Comparison of ENCODE assay signal across 8 cellular contexts in the genomic region with DNA sequence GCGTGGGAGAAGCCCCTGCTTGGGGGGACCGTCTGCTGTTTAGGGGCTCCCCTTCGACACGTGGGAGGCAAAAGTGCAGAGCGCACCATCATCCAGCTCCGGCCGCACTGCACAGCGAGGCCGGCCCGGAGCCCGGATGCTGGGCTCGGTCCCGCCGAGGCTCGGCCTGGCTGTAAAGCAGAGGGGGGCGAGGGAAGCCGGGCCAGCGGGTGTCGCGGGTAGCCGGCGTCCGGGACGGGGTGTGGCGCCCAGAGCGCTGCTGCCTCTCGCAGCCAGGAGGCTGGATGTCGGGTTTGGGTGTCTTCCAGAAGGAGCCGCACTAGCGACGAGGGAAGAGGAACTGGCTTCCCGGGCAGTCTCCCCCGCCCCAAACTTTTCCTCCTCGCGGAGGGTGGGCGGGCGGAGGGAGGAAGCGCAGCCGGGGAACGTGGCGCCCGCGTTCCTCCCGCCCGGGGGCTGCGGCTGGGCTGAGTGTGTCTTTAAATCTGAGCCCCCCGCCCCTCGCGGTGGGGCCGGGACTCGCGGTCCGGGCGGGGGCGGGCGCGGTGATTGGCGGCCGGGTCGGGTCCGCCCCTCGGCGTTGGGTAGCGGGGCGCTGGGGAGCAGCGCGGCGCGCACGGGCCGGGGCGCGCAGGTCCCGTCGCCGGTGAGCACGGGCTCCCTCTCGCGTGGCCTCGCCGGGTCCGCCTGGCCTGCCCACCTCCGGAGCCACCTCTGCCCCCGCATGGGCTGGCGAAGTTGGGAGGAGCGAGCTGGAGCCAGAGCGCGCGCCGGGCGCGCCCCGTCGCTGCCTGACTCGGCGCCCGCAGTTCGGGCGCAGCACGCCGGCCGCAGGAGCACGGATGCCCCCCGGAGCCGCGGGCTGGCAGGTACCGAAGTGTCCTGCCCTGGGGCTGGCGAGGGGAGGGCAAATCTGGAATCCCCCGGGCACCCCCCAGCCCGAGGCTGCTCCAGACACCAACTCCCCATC. TPM values are rescaled to one million over a fixed set of nuclear protein-coding genes. Genes with fewer than 3 reads are reported as not detected.
DNase-seq lines count a peak whose midpoint lies in the region; ATAC-seq and TF ChIP-seq lines count a peak whose summit lies in the region.

A gene (plus strand): TSS at position 577 of the 970 bp plus-strand sequence. CDS start 47,185 bp downstream, outside the sequence.

- 1% methylated on average over 65 to 110 of the region's 110 CpGs for WGBS in lung, 2 donors

- peaks cover 2% of the 10 kb centered on the region for H3K36me3 Mint-ChIP-seq in activated CD4-positive, alpha-beta T cell treated with anti-CD3 and anti-CD28 coated beads for 36 hours (ENCODE audit: low read depth)
- H3K36me3 Mint-ChIP-seq in dendritic cell treated with granulocyte-macrophage colony-stimulating factor and Interleukin-4, amounts not matched to agents 40 ng/mL and 50 ng/mL, for 4 days (ENCODE audit: low read depth): no peaks in the 10 kb centered on the region

- H3K27ac Mint-ChIP-seq in activated CD4-positive, alpha-beta T cell treated with anti-CD3 and anti-CD28 coated beads for 36 hours: peak within 1 kb of the TSS; percentile 67
- peak within 1 kb of the TSS; percentile 62 for H3K27ac Mint-ChIP-seq in dendritic cell treated with granulocyte-macrophage colony-stimulating factor and Interleukin-4, amounts not matched to agents 40 ng/mL and 50 ng/mL, for 4 days

- intact Hi-C loops in activated CD4-positive, alpha-beta T cell treated with anti-CD3 and anti-CD28 coated beads for 36 hours (cut with DNase I, micrococcal nuclease): loop anchor here (5.0 kb wide), 3 partner anchors 76 to 339 kb away; a partner anchor contains a TSS
- intact Hi-C loops in dendritic cell treated with granulocyte-macrophage colony-stimulating factor and Interleukin-4, amounts not matched to agents 40 ng/mL and 50 ng/mL, for 4 days (cut with micrococcal nuclease): loop anchor here (5.0 kb wide), 1 partner anchor 49 kb away; no protein-coding TSS in a partner anchor

- TF ChIP-seq CTCF in GM10266 (IDR thresholded peaks at IDR 0.05; ENCODE audit: control insufficient read depth, insufficient read depth, low read depth, missing control alignments): no peak
- no peak for TF ChIP-seq CTCF in LNCaP clone FGC (IDR thresholded peaks at IDR 0.05; ENCODE audit: control insufficient read depth, extremely low read depth, insufficient read depth)
- no peak for TF ChIP-seq CTCF in lung (IDR thresholded peaks at IDR 0.05; ENCODE audit: control extremely low read depth, extremely low read depth)

- POLR2A ChIA-PET in activated CD4-positive, alpha-beta T cell treated with anti-CD3 and anti-CD28 coated beads for 36 hours (lab: Charles Lee): interaction anchor here (0.5 to 1.0 kb wide), 3 partner anchors 246 to 248 kb away, joined by 3 to 4 read pairs (median 3); no protein-coding TSS in a partner anchor

- H3K4me3 Mint-ChIP-seq in activated CD4-positive, alpha-beta T cell treated with anti-CD3 and anti-CD28 coated beads for 36 hours: peak within 1 kb of the TSS; percentile 70
- peak within 1 kb of the TSS; percentile 74 for H3K4me3 Mint-ChIP-seq in dendritic cell treated with granulocyte-macrophage colony-stimulating factor and Interleukin-4, amounts not matched to agents 40 ng/mL and 50 ng/mL, for 4 days

- peaks cover 7 to 18% of the 10 kb centered on the region in 2 donors for H3K4me1 ChIP-seq in lung (ENCODE audit: control insufficient read depth in 2 of 2, insufficient read depth in 2 of 2, low read length in 2 of 2)

- peaks cover 19% of the 10 kb centered on the region for H3K27me3 Mint-ChIP-seq in activated CD4-positive, alpha-beta T cell treated with anti-CD3 and anti-CD28 coated beads for 36 hours
- peaks cover 74% of the 10 kb centered on the region for H3K27me3 Mint-ChIP-seq in dendritic cell treated with granulocyte-macrophage colony-stimulating factor and Interleukin-4, amounts not matched to agents 40 ng/mL and 50 ng/mL, for 4 days

- H3K4me3 ChIP-seq in LNCaP clone FGC (ENCODE audit: low read depth, low read length) (peak within 1 kb of the TSS; percentile 41), lung (peak within 1 kb of the TSS; percentile 61)

- no peaks in the 10 kb centered on the region for H3K9me3 ChIP-seq in lung (ENCODE audit: control insufficient read depth in 2 of 2, insufficient read depth in 1 of 2, low read length in 1 of 2)

- peak; percentile 81 for DNase-seq in GM10266 (ENCODE audit: extremely low spot score)
- no peak for DNase-seq in LNCaP clone FGC (ENCODE audit: low read depth)
- peak; percentile 76 for DNase-seq in activated CD4-positive, alpha-beta T cell treated with anti-CD3 and anti-CD28 coated beads for 36 hours
- peak; percentile 49 for DNase-seq in lung (ENCODE audit: low spot score)
- peak; percentile 33 to 35 for DNase-seq in stimulated activated CD8-positive, alpha-beta memory T cell treated with anti-CD3 and anti-CD28 coated beads, Interleukin-2, amount 100 ng/mL, for 48 hours (ENCODE audit: low read depth in 2 of 2)
- no peak for DNase-seq in NCI-H187 (lab: John Stamatoyannopoulos, UW)

- no peaks in the 10 kb centered on the region for H3K27me3 ChIP-seq in lung (ENCODE audit: control insufficient read depth, insufficient read depth)

- H3K36me3 ChIP-seq in lung (ENCODE audit: control insufficient read depth in 2 of 2, insufficient read depth in 2 of 2, low read length in 2 of 2): no peaks in the 10 kb centered on the region

- peaks cover 41% of the 10 kb centered on the region for H3K4me1 Mint-ChIP-seq in activated CD4-positive, alpha-beta T cell treated with anti-CD3 and anti-CD28 coated beads for 36 hours
- H3K4me1 Mint-ChIP-seq in dendritic cell treated with granulocyte-macrophage colony-stimulating factor and Interleukin-4, amounts not matched to agents 40 ng/mL and 50 ng/mL, for 4 days (ENCODE audit: low read depth): peaks cover 48% of the 10 kb centered on the region

- CTCF ChIA-PET in activated CD4-positive, alpha-beta T cell treated with anti-CD3 and anti-CD28 coated beads for 36 hours (lab: Charles Lee): interaction anchor here (0.5 to 1.4 kb wide), 4 partner anchors 18 to 257 kb away, joined by 3 to 4 read pairs (median 4); no protein-coding TSS in a partner anchor

- peak; percentile 45 for ATAC-seq in activated CD4-positive, alpha-beta T cell treated with anti-CD3 and anti-CD28 coated beads for 36 hours
- peak; percentile 24 for ATAC-seq in lung (ENCODE audit: insufficient read depth, low FRiP score)
- no peak for ATAC-seq in GM21528 (IDR thresholded peaks at IDR 0.05; ENCODE audit: low FRiP score, unreplicated experiment)

- no peaks in the 10 kb centered on the region for H3K9me3 Mint-ChIP-seq in activated CD4-positive, alpha-beta T cell treated with anti-CD3 and anti-CD28 coated beads for 36 hours (ENCODE audit: low read depth)
- no peaks in the 10 kb centered on the region for H3K9me3 Mint-ChIP-seq in dendritic cell treated with granulocyte-macrophage colony-stimulating factor and Interleukin-4, amounts not matched to agents 40 ng/mL and 50 ng/mL, for 4 days

- peak within 1 kb of the TSS; percentile 67 to 81 for H3K27ac ChIP-seq in lung (ENCODE audit: low read depth in 1 of 2, low read length in 1 of 2)

RNA-seq across cellular contexts. Expression of the gene that starts here (rescaled TPM):
- 1 to 10 TPM; 5.4 to 6.7 TPM for total RNA-seq in activated CD4-positive, alpha-beta T cell treated with anti-CD3 and anti-CD28 coated beads for 36 hours
- total RNA-seq in lung: 10 to 100 TPM; 15.5 to 19.7 TPM
- polyA plus RNA-seq in lung: 10 to 100 TPM; 10.5 to 15.7 TPM

Comparison
In these comparisons a context has a peak if more than half of its experiments do, and no peak if none do; other contexts are left out.
1. DNase-seq: peak in GM10266 (single experiment), activated CD4-positive, alpha-beta T cell treated with anti-CD3 and anti-CD28 coated beads for 36 hours (single experiment), lung (single experiment) and stimulated activated CD8-positive, alpha-beta memory T cell treated with anti-CD3 and anti-CD28 coated beads, Interleukin-2, amount 100 ng/mL, for 48 hours (2 of 2); none in LNCaP clone FGC (single experiment) and NCI-H187 (0 of 2).